23 cellular contexts compared by ENCODE assay signal in the genomic region with DNA sequence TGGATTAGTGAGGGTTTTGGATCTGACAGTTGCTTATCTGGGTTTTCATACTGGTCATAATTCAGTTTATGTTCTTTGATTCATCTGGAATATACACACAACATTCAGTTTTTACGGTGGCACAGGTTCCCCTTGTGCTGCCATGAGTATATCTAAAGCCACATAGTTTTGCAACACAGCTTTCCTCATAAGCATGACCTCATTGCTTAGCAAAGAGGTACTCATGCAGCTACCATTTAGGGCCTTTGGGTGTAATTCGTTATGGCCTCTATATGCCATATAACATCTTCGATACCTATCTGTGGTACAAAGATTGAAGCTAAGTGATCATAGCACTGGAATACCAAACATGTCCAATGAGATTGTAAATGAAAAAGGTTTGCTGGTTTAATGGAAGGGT. TPM values are rescaled to one million over a fixed set of nuclear protein-coding genes. Genes with fewer than 3 reads are reported as not detected.
DNase-seq lines count a peak whose midpoint lies in the region; ATAC-seq, FAIRE-seq and TF ChIP-seq lines count a peak whose summit lies in the region.
"Had no signal": no experiment of that assay in that cellular context is flagged by ENCODE, and none has a peak within 500 bp of the region (broad histone marks: within the 10 kb centered on the region; RNA-seq: fewer than 3 reads in every experiment).

No MANE protein-coding gene starts in this region.

- TF ChIP-seq CTCF in K562 (IDR thresholded peaks at IDR 0.05 in 2 of 3, conservative IDR thresholded peaks at IDR 0.05 in 1 of 3; ENCODE audit: insufficient read depth in 2 of 3, low read depth in 1 of 3, low read length in 3 of 3) (no peak), mucosa of descending colon (IDR thresholded peaks at IDR 0.05) (no peak), GM20000 (IDR thresholded peaks at IDR 0.05; ENCODE audit: extremely low read depth, missing control alignments) (no peak)

- H3F3A ChIP-seq in GM23248 (ENCODE audit: insufficient read depth), result peaks cover 18% of the 10 kb centered on the region; the same call in 1 of the 2 replicates

- H3K9ac ChIP-seq in GM23248 (no peak overlapping the region), K562 (ENCODE audit: insufficient read depth in 1 of 2, low read depth in 2 of 2, low read length in 2 of 2) (no peak overlapping the region)
- H3K9ac ChIP-seq: neural progenitor cell had no signal

- no peaks in the 10 kb centered on the region for H3K9me2 ChIP-seq in GM23248 (ENCODE audit: insufficient read depth)

- H3K36me3 ChIP-seq in GM23248 (ENCODE audit: low read depth), result peaks cover 10% of the 10 kb centered on the region; the same call in 1 of the 2 replicates
- peaks cover 18% of the 10 kb centered on the region for H3K36me3 ChIP-seq in K562 (ENCODE audit: control insufficient read depth, insufficient read depth, low read length)
- no peaks in the 10 kb centered on the region for H3K36me3 ChIP-seq in mucosa of descending colon (ENCODE audit: low read depth)

- H2AFZ ChIP-seq in GM23248 (no peak overlapping the region), K562 (ENCODE audit: low read depth, low read length) (peak overlapping the region; percentile 7; the same call in 1 of the 2 replicates)
- H2AFZ ChIP-seq: neural progenitor cell had no signal

- POLR2A ChIA-PET in K562 (lab: Yijun Ruan, JAX), result interaction anchor here (0.6 to 2.6 kb wide), 11 partner anchors 8 to 145 kb away, joined by 3 to 9 read pairs (median 3); partner anchors contain the start of gene DCTN4

- H3K79me2 ChIP-seq in GM23248 (ENCODE audit: insufficient read depth), result peaks cover 20% of the 10 kb centered on the region
- H3K79me2 ChIP-seq in K562 (ENCODE audit: control insufficient read depth, insufficient read depth, low read length), result peaks cover 21% of the 10 kb centered on the region

- 75 to 80% methylated on average over 3 of the region's 3 CpGs for WGBS in GM23248 (ENCODE audit: low coverage in 1 of 2, low lambda C conversion rate in 2 of 2, missing lambda C conversion rate in 2 of 2), 2 experiments
- 36% methylated on average over 3 of the region's 3 CpGs for WGBS in K562 (ENCODE audit: insufficient coverage, low coverage, missing lambda C conversion rate)

- DNase-seq in GM23248 (peak; percentile 44), NAMALWA (ENCODE audit: low spot score) (peak; percentile 23), K562 (ENCODE audit: extremely low read depth in 1 of 4, low spot score in 3 of 4) (no peak), mucosa of descending colon (no peak), GM20000 (ENCODE audit: low spot score) (no peak), EL (no peak)
- DNase-seq: activated CD8-positive, alpha-beta memory T cell treated with anti-CD3 and anti-CD28 coated beads for 24 hours; activated naive CD4-positive, alpha-beta T cell; activated T-cell treated with anti-CD3 and anti-CD28 coated beads, Interleukin-2, amount 50 U/mL, for 24 hours; dermis blood vessel endothelial cell; foreskin melanocyte; hippocampal formation; NCI-H1092; NCI-H2081 treated with DMSO at 0.1 percent for 48 hours; NCI-H446 treated with DMSO at 0.1 percent for 48 hours; NK-92 treated with Interleukin-12 subunit alpha and Interleukin-12 subunit beta, amount 100 ng/mL, for 24 hours had no signal

- H3K4me3 ChIP-seq in GM23248, result no peak overlapping the region
- H3K4me3 ChIP-seq in K562, result no peak overlapping the region
- H3K4me3 ChIP-seq in mucosa of descending colon, result no peak overlapping the region
- H3K4me3 ChIP-seq: neural progenitor cell had no signal

- H3K9me1 ChIP-seq in K562 (ENCODE audit: control insufficient read depth, insufficient read depth, low read length), result no peaks in the 10 kb centered on the region

- H3K4me2 ChIP-seq in GM23248 (ENCODE audit: unreplicated experiment) (no peak overlapping the region), K562 (ENCODE audit: insufficient read depth, low read length) (no peak overlapping the region)
- H3K4me2 ChIP-seq: neural progenitor cell had no signal

- peak; percentile 6 for FAIRE-seq in K562 (lab: Jason Lieb, UNC)
- FAIRE-seq: GM18507, TTC549 had no signal

- in situ Hi-C loops in GM23248 (cut with MboI), result no loop called here
- in situ Hi-C loops in K562 (cut with MboI), result no loop called here

- TF ChIP-seq RAD21 in K562 (CRISPR knock-in tag; conservative IDR thresholded peaks at IDR 0.05 in 1 of 2, IDR thresholded peaks at IDR 0.05 in 1 of 2), result no peak

- no TSS peak for BruUV-seq in K562 (replicated peaks; lab: Mats Ljungman, UMichigan)

- H3K4me1 ChIP-seq in GM23248 (ENCODE audit: insufficient read depth), result peaks cover 14% of the 10 kb centered on the region
- H3K4me1 ChIP-seq in K562 (replicated peaks in 1 of 2; ENCODE audit: control insufficient read depth in 2 of 2, insufficient read depth in 2 of 2, low read length in 2 of 2), result peaks cover 0 to 20% of the 10 kb centered on the region in 2 experiments; a peak in 3 of 5 replicates
- H3K4me1 ChIP-seq in mucosa of descending colon (ENCODE audit: low read depth), result peaks cover 9% of the 10 kb centered on the region

- H3K9me3 ChIP-seq in GM23248 (ENCODE audit: low read depth) (no peaks in the 10 kb centered on the region), K562 (replicated peaks; ENCODE audit: control insufficient read depth, insufficient read depth, low read depth, low read length) (no peaks in the 10 kb centered on the region), mucosa of descending colon (no peaks in the 10 kb centered on the region)

- TF ChIP-seq POLR2A in K562 (conservative IDR thresholded peaks at IDR 0.05), result no peak

- CTCF ChIA-PET in K562 (lab: Yijun Ruan, JAX; ENCODE audit: low intra/inter-chr PET ratio), result no interaction called here

- TF ChIP-seq EP300 in K562 (IDR thresholded peaks at IDR 0.05; ENCODE audit: low read length), result no peak

- H3K27me3 ChIP-seq in GM23248 (replicated peaks; ENCODE audit: insufficient read depth) (no peaks in the 10 kb centered on the region), K562 (ENCODE audit: control insufficient read depth in 2 of 2, insufficient read depth in 2 of 2, low read length in 2 of 2) (no peaks in the 10 kb centered on the region)

- H4K20me1 ChIP-seq in GM23248 (ENCODE audit: insufficient read depth) (no peaks in the 10 kb centered on the region), K562 (replicated peaks; ENCODE audit: control insufficient read depth, insufficient read depth, low read length) (no peaks in the 10 kb centered on the region)

- no peak overlapping the region for H3K27ac ChIP-seq in GM23248
- 0 out of 3 replicates have a peak overlapping the region, but pooled peaks have one; percentile 22 for H3K27ac ChIP-seq in K562 (ENCODE audit: extremely low read depth, low read depth, low read length)
- H3K27ac ChIP-seq: C4-2B, neural progenitor cell had no signal

- no peak for ATAC-seq in K562
- peak; percentile 35 for ATAC-seq in mucosa of descending colon
- ATAC-seq in GM21515 (IDR thresholded peaks at IDR 0.05; ENCODE audit: unreplicated experiment), result no peak
- ATAC-seq: HCT116 had no signal

- intact Hi-C loops in K562 (cut with micrococcal nuclease), result loop anchor here (5.0 kb wide), 1 partner anchor 54 kb away; the partner anchor contains the start of gene DCTN4
- intact Hi-C loops in mucosa of descending colon (cut with DNase I, micrococcal nuclease), result no loop called here

RNA-seq across cellular contexts. Expression of gene RBM22, which starts 2.9 kb away (rescaled TPM):
- total RNA-seq in GM23248 (2014; rRNA removed; shearing (Covaris generic)), result 24.6 and 25.8 TPM in 2 replicates
- polyA plus RNA-seq in GM23248 (2016; fragmentation: Nextera tagmentation; extraction: Ambion mirVana) (35.5 and 36.7 TPM in 2 replicates), K562 (2011; rRNA removed) (69.9 and 77.7 TPM in 2 replicates), K562 (2014; fragmentation: Illumina TruSeq; extraction: Trizol) (73.9 and 82.2 TPM in 2 replicates), K562 (2014; fragmentation: Nextera tagmentation; extraction: Ambion mirVana) (10 to 100 TPM; 33.6 to 65.3 TPM), K562 (2014; rRNA removed) (37.1 and 38.3 TPM in 2 replicates)
- 88.0 and 96.4 TPM in 2 replicates for total RNA-seq in K562 (2011; cell fraction: chromatin; rRNA removed; ENCODE audit: low replicate concordance)
- total RNA-seq in K562 (2011; cell fraction: nucleolus; rRNA removed), result 58.2 and 60.2 TPM in 2 replicates
- total RNA-seq in K562 (2011; cell fraction: nucleoplasm; rRNA removed), result 61.2 and 66.5 TPM in 2 replicates
- total RNA-seq in K562 (2014; rRNA removed) (31.3 and 41.6 TPM in 2 replicates), K562 (2014; rRNA removed; fragmentation: Illumina TruSeq; extraction: Trizol) (43.7 and 46.8 TPM in 2 replicates), K562 (2015; rRNA removed; fragmentation: Illumina TruSeq; extraction: Trizol) (44.8 and 45.1 TPM in 2 replicates), K562 (2021) (51.3 and 53.5 TPM in 2 replicates), mucosa of descending colon (10 to 100 TPM; 41.0 to 45.1 (median 44.2) TPM)
- polyA plus RNA-seq in K562 (2011; cell fraction: cytosol; rRNA removed), result 24.7 and 43.4 TPM in 2 replicates
- polyA plus RNA-seq in K562 (2011; cell fraction: nucleus; rRNA removed), result 77.9 and 106 TPM in 2 replicates
- 46.4 and 48.3 TPM in 2 replicates for polyA plus RNA-seq in K562 (2012)
- 46.0 and 55.8 TPM in 2 replicates for polyA minus RNA-seq in K562 (2011; rRNA and poly(A)+ RNA removed)
- polyA minus RNA-seq in K562 (2011; cell fraction: cytosol; rRNA and poly(A)+ RNA removed), result 23.2 and 30.1 TPM in 2 replicates
- 30.6 and 46.1 TPM in 2 replicates for polyA minus RNA-seq in K562 (2011; cell fraction: nucleus; rRNA and poly(A)+ RNA removed)

RNA-seq across cellular contexts. Expression of gene MYOZ3, which starts 42.7 kb away (rescaled TPM):
- total RNA-seq in GM23248 (2014; rRNA removed; shearing (Covaris generic)), result 0.13 and 0.32 TPM in 2 replicates
- polyA plus RNA-seq in GM23248 (2016; fragmentation: Nextera tagmentation; extraction: Ambion mirVana) (0.18 and 0.71 TPM in 2 replicates), K562 (2011; rRNA removed) (not detected in 2 replicates), K562 (2014; fragmentation: Illumina TruSeq; extraction: Trizol) (not detected in 2 replicates), K562 (2014; fragmentation: Nextera tagmentation; extraction: Ambion mirVana) (not detected), K562 (2014; rRNA removed) (not detected in 2 replicates)
- total RNA-seq in K562 (2011; cell fraction: chromatin; rRNA removed; ENCODE audit: low replicate concordance), result not detected in 2 replicates
- total RNA-seq in K562 (2011; cell fraction: nucleolus; rRNA removed), result not detected in 2 replicates
- total RNA-seq in K562 (2011; cell fraction: nucleoplasm; rRNA removed), result not detected in 2 replicates
- total RNA-seq in K562 (2014; rRNA removed) (not detected in 2 replicates), K562 (2014; rRNA removed; fragmentation: Illumina TruSeq; extraction: Trizol) (not detected in 2 replicates), K562 (2015; rRNA removed; fragmentation: Illumina TruSeq; extraction: Trizol) (not detected in 2 replicates), K562 (2021) (not detected in 2 replicates), mucosa of descending colon (under 1 TPM; 0.09 to 0.48 (median 0.35) TPM)
- polyA plus RNA-seq in K562 (2011; cell fraction: cytosol; rRNA removed), result 0.01 TPM in 1 of 2 replicates, not detected in the other
- polyA plus RNA-seq in K562 (2011; cell fraction: nucleus; rRNA removed), result not detected in 2 replicates
- polyA plus RNA-seq in K562 (2012), result not detected in 2 replicates
- not detected in 2 replicates for polyA minus RNA-seq in K562 (2011; rRNA and poly(A)+ RNA removed)
- not detected in 2 replicates for polyA minus RNA-seq in K562 (2011; cell fraction: cytosol; rRNA and poly(A)+ RNA removed)
- polyA minus RNA-seq in K562 (2011; cell fraction: nucleus; rRNA and poly(A)+ RNA removed), result not detected in 2 replicates
- total RNA-seq: G401 had no signal

RNA-seq across cellular contexts. Expression of gene DCTN4, which starts 55.0 kb away (rescaled TPM):
- total RNA-seq in GM23248 (2014; rRNA removed; shearing (Covaris generic)), result 46.9 and 47.1 TPM in 2 replicates
- polyA plus RNA-seq in GM23248 (2016; fragmentation: Nextera tagmentation; extraction: Ambion mirVana) (30.1 and 34.5 TPM in 2 replicates), K562 (2011; rRNA removed) (56.8 and 75.0 TPM in 2 replicates), K562 (2014; fragmentation: Illumina TruSeq; extraction: Trizol) (57.0 and 64.9 TPM in 2 replicates), K562 (2014; fragmentation: Nextera tagmentation; extraction: Ambion mirVana) (10 to 100 TPM; 20.4 to 29.6 TPM), K562 (2014; rRNA removed) (36.5 and 39.1 TPM in 2 replicates)
- 64.1 and 143 TPM in 2 replicates for total RNA-seq in K562 (2011; cell fraction: chromatin; rRNA removed; ENCODE audit: low replicate concordance)
- total RNA-seq in K562 (2011; cell fraction: nucleolus; rRNA removed), result 28.9 and 49.2 TPM in 2 replicates
- total RNA-seq in K562 (2011; cell fraction: nucleoplasm; rRNA removed), result 56.8 and 84.8 TPM in 2 replicates
- total RNA-seq in K562 (2014; rRNA removed) (34.5 and 35.2 TPM in 2 replicates), K562 (2014; rRNA removed; fragmentation: Illumina TruSeq; extraction: Trizol) (51.0 and 56.8 TPM in 2 replicates), K562 (2015; rRNA removed; fragmentation: Illumina TruSeq; extraction: Trizol) (45.4 and 49.9 TPM in 2 replicates), K562 (2021) (57.0 and 64.8 TPM in 2 replicates), mucosa of descending colon (10 to 100 TPM; 50.8 to 56.4 (median 52.9) TPM)
- polyA plus RNA-seq in K562 (2011; cell fraction: cytosol; rRNA removed), result 30.5 and 54.8 TPM in 2 replicates
- polyA plus RNA-seq in K562 (2011; cell fraction: nucleus; rRNA removed), result 48.6 and 85.0 TPM in 2 replicates
- 40.1 and 49.3 TPM in 2 replicates for polyA plus RNA-seq in K562 (2012)
- 78.1 and 119 TPM in 2 replicates for polyA minus RNA-seq in K562 (2011; rRNA and poly(A)+ RNA removed)
- 39.0 and 51.9 TPM in 2 replicates for polyA minus RNA-seq in K562 (2011; cell fraction: cytosol; rRNA and poly(A)+ RNA removed)
- 36.8 and 62.8 TPM in 2 replicates for polyA minus RNA-seq in K562 (2011; cell fraction: nucleus; rRNA and poly(A)+ RNA removed)

Comparison
In these comparisons a context has a peak if more than half of its experiments do, and no peak if none do; other contexts are left out.
1. DNase-seq: peak in GM23248 (single experiment) and NAMALWA (single experiment); none in K562 (0 of 4), mucosa of descending colon (0 of 3), GM20000 (single experiment) and EL (single experiment).